In genomic region chr10:110499796-110500514, GRCh38 we compare ENCODE assay signal across 8 cellular contexts. TPM values are rescaled to one million over a fixed set of nuclear protein-coding genes. Genes with fewer than 3 reads are reported as not detected.
DNase-seq lines count a peak whose midpoint lies in the region; ATAC-seq and TF ChIP-seq lines count a peak whose summit lies in the region.

No MANE protein-coding gene starts in this region.

- TF ChIP-seq CTCF in BJ (IDR thresholded peaks at IDR 0.05; ENCODE audit: insufficient read depth, low read depth, low read length) (no peak), Loucy (conservative IDR thresholded peaks at IDR 0.05; ENCODE audit: low read length) (no peak), coronary artery (IDR thresholded peaks at IDR 0.05) (no peak)

- peak overlapping the region; percentile 71 for H3K4me3 ChIP-seq in BJ (ENCODE audit: low read depth, low read length)
- peak overlapping the region; percentile 85 for H3K4me3 ChIP-seq in Loucy (ENCODE audit: low read length, poor library complexity, severe bottlenecking)
- peak overlapping the region; percentile 86 for H3K4me3 ChIP-seq in coronary artery
- peak overlapping the region; percentile 69 to 79 for H3K4me3 ChIP-seq in muscle layer of duodenum (ENCODE audit: low read depth in 1 of 2, low read length in 2 of 2)

- H3K4me2 ChIP-seq in Loucy (ENCODE audit: low read depth, low read length, poor library complexity, severe bottlenecking), result peak overlapping the region; percentile 78

- H3K27ac ChIP-seq in coronary artery (peak overlapping the region in 1 of 2 donors; percentile 71), muscle layer of duodenum (ENCODE audit: low read length) (peak overlapping the region; percentile 77)

- H3K9me3 ChIP-seq in Loucy (ENCODE audit: insufficient read depth, low read depth, low read length) (no peaks in the 10 kb centered on the region), muscle layer of duodenum (ENCODE audit: control insufficient read depth in 1 of 2, low read length in 2 of 2) (no peaks in the 10 kb centered on the region)

- H3K27me3 ChIP-seq in BJ (ENCODE audit: control insufficient read depth, insufficient read depth, low read length) (no peaks in the 10 kb centered on the region), Loucy (ENCODE audit: insufficient read depth, low read length, poor library complexity, severe bottlenecking) (no peaks in the 10 kb centered on the region), muscle layer of duodenum (ENCODE audit: low read depth, low read length) (no peaks in the 10 kb centered on the region)

- H3K4me1 ChIP-seq in Loucy (ENCODE audit: insufficient read depth, low read length, poor library complexity, severe bottlenecking) (peaks cover 48% of the 10 kb centered on the region), muscle layer of duodenum (ENCODE audit: control insufficient read depth in 1 of 2, insufficient read depth in 2 of 2, low read length in 2 of 2) (peaks cover 37 to 44% of the 10 kb centered on the region in 2 donors)

- peaks cover 17% of the 10 kb centered on the region for H4K20me1 ChIP-seq in Loucy (ENCODE audit: insufficient read depth, low read length, poor library complexity, severe bottlenecking)

- H3K9me2 ChIP-seq in Loucy (replicated peaks; ENCODE audit: low read depth, low read length), result no peaks in the 10 kb centered on the region

- no peak overlapping the region for H2AFZ ChIP-seq in Loucy (ENCODE audit: low read length)

- H3K79me2 ChIP-seq in Loucy (ENCODE audit: insufficient read depth, low read length), result peaks cover 15% of the 10 kb centered on the region

- no peak for DNase-seq in BJ (ENCODE audit: low read depth)
- DNase-seq in coronary artery (ENCODE audit: low spot score), result no peak
- DNase-seq in RPMI8226, result no peak
- DNase-seq in stimulated activated CD4-positive, alpha-beta T cell treated with anti-CD3 and anti-CD28 coated beads, Interleukin-1b, Interleukin-23, amount 100 ng/mL, for 48 hours, result no peak
- no peak for DNase-seq in COLO829 (ENCODE audit: low spot score)

- no peak overlapping the region for H3K9ac ChIP-seq in Loucy (ENCODE audit: low read depth, low read length, poor library complexity, severe bottlenecking)

- ATAC-seq in HG03175 (IDR thresholded peaks at IDR 0.05; ENCODE audit: unreplicated experiment), result no peak

- H3F3A ChIP-seq in Loucy (ENCODE audit: low read depth), result 0 out of 2 replicates have a peak, but pooled peaks cover 3% of the 10 kb centered on the region

- POLR2A ChIA-PET in BJ (lab: Charles Lee), result interaction anchor here (1.3 kb wide), 1 partner anchor 12 kb away, joined by 4 read pairs; no protein-coding TSS in a partner anchor

- no peaks in the 10 kb centered on the region; the same call in 1 of the 2 replicates for H3K36me3 ChIP-seq in BJ (ENCODE audit: control insufficient read depth, insufficient read depth, low read length)
- H3K36me3 ChIP-seq in Loucy (ENCODE audit: insufficient read depth, low read length), result no peaks in the 10 kb centered on the region
- H3K36me3 ChIP-seq in muscle layer of duodenum (ENCODE audit: control insufficient read depth in 1 of 2, insufficient read depth in 2 of 2, low read length in 2 of 2), result no peaks in the 10 kb centered on the region

- CTCF ChIA-PET in BJ (lab: Yijun Ruan, JAX), result interaction anchor here (1.3 to 8.2 kb wide), 9 partner anchors 13 to 193 kb away, joined by 4 to 72 read pairs (median 6); no protein-coding TSS in a partner anchor

RNA-seq across cellular contexts. Expression of gene DUSP5, which starts 2.2 kb away (rescaled TPM):
- 30.3 and 30.4 TPM in 2 replicates for polyA plus RNA-seq in BJ (2011; rRNA removed)
- 92.9 and 144 TPM in 2 replicates for polyA minus RNA-seq in BJ (2011; rRNA and poly(A)+ RNA removed)
